22 cellular contexts compared by ENCODE assay signal in the genomic region with DNA sequence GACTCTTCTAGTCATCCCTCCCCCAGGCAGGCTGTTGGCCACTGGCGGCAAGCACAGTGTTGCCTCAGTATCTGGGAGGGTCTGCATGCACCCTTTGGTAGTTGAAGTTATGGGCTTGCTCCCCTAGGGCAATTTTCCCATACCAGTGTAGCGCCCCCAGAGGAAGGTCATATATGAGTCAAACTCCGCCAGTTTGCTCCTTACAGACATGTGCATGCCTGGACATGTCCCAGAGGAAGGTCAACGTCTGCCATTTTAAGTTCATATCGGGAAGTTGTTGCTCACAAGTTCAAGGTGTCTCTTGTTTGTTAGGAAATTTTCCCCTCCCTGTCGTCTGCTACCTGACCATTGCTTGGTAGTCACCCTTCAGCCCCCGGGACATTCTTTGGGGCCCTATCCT. TPM values are rescaled to one million over a fixed set of nuclear protein-coding genes. Genes with fewer than 3 reads are reported as not detected.
DNase-seq lines count a peak whose midpoint lies in the region; ATAC-seq and TF ChIP-seq lines count a peak whose summit lies in the region.
"Had no signal": no experiment of that assay in that cellular context is flagged by ENCODE, and none has a peak within 500 bp of the region (broad histone marks: within the 10 kb centered on the region; RNA-seq: fewer than 3 reads in every experiment).

No MANE protein-coding gene starts in this region.

- peak overlapping the region; percentile 34 for H3K18ac ChIP-seq in H9 (ENCODE audit: insufficient read length, low read depth, low read length)

- TF ChIP-seq CTCF in H9 (conservative IDR thresholded peaks at IDR 0.05): peak; percentile 27; the same call in 2 of the 3 replicates
- peak; percentile 64 for TF ChIP-seq CTCF in OCI-LY7 (conservative IDR thresholded peaks at IDR 0.05; ENCODE audit: low read length)

- H3K9me3 ChIP-seq in H9 (ENCODE audit: control insufficient read depth, low read depth, low read length) (no peaks in the 10 kb centered on the region), OCI-LY7 (ENCODE audit: low read length) (no peaks in the 10 kb centered on the region), iPS DF 6.9 (ENCODE audit: control insufficient read depth, insufficient read depth, low read length) (no peaks in the 10 kb centered on the region)
- H3K9me3 ChIP-seq: esophagus squamous epithelium had no signal

- peaks cover 0 to 10% of the 10 kb centered on the region in 2 experiments; a peak in 1 of 5 replicates for H3K9me3 Mint-ChIP-seq in H9
- H3K9me3 Mint-ChIP-seq: activated T-helper 2 cell treated with anti-CD3 and anti-CD28 coated beads, Interferon-gamma antibody, Interleukin-2, Interleukin-4, amounts not matched to agents 10 μg/mL and 5 μg/mL and 100 μg/mL, durations not matched to agents 14 hours and 24 hours and 36 hours; stimulated activated memory B cell treated with anti-CD40 and anti-IgM and Interleukin-4, amounts not matched to agents 10 μg/mL and 1 μg/mL and 100 μg/mL, for 72 hours had no signal

- H2AFZ ChIP-seq in H9 (ENCODE audit: low read length) (peak overlapping the region; percentile 18), OCI-LY7 (ENCODE audit: low read length) (no peak overlapping the region)

- no peak overlapping the region for H2BK15ac ChIP-seq in H9 (ENCODE audit: low read depth, low read length)

- H4K91ac ChIP-seq in H9 (ENCODE audit: insufficient read length, low read depth, low read length): no peak overlapping the region

- H3K27me3 ChIP-seq in H9 (ENCODE audit: insufficient read depth, low read length) (no peaks in the 10 kb centered on the region), iPS DF 6.9 (ENCODE audit: control insufficient read depth, insufficient read depth, low read length) (no peaks in the 10 kb centered on the region)
- H3K27me3 ChIP-seq: esophagus squamous epithelium had no signal

- H3K36me3 Mint-ChIP-seq in H9 (ENCODE audit: insufficient read depth in 1 of 3, low read depth in 3 of 3): peaks cover 0 to 11% (median 8%) of the 10 kb centered on the region in 3 experiments; a peak in 4 of 7 replicates
- H3K36me3 Mint-ChIP-seq: stimulated activated memory B cell treated with anti-CD40 and anti-IgM and Interleukin-4, amounts not matched to agents 10 μg/mL and 1 μg/mL and 100 μg/mL, for 72 hours had no signal

- no peak overlapping the region for H4K8ac ChIP-seq in H9 (replicated peaks; ENCODE audit: insufficient read length, low read depth, low read length)

- H2AK5ac ChIP-seq in H9 (ENCODE audit: insufficient read length, low read length): no peak overlapping the region

- no peaks in the 10 kb centered on the region for H3K4me1 ChIP-seq in H9 (ENCODE audit: insufficient read depth, low read length)
- H3K4me1 ChIP-seq in OCI-LY7 (ENCODE audit: insufficient read depth, low read length, poor library complexity, severe bottlenecking): no peaks in the 10 kb centered on the region
- no peaks in the 10 kb centered on the region for H3K4me1 ChIP-seq in iPS DF 6.9 (ENCODE audit: control insufficient read depth, insufficient read depth, low read length)
- H3K4me1 ChIP-seq: esophagus squamous epithelium had no signal

- H2BK20ac ChIP-seq in H9 (ENCODE audit: low read depth, low read length, poor library complexity, severe bottlenecking): no peak overlapping the region

- DNase-seq in NCI-H2171 treated with DMSO at 0.1 percent for 48 hours (lab: John Stamatoyannopoulos, UW) (peak; percentile 24), NCI-H2171 (lab: John Stamatoyannopoulos, UW) (no peak), H9 (peak; percentile 37), OCI-LY7 (ENCODE audit: low spot score) (peak; percentile 7), iPS DF 6.9 (ENCODE audit: low read depth, low spot score) (peak; percentile 9), DMS153 (lab: John Stamatoyannopoulos, UW) (no peak)
- DNase-seq: amniotic stem cell; C1 segment of cervical spinal cord; central memory CD4-positive, alpha-beta T cell; effector CD4-positive, alpha-beta T cell; esophagus squamous epithelium; MM.1S; NCI-H187; nucleus accumbens; SIG-M5; stimulated activated CD4-positive, alpha-beta T cell treated with anti-CD3 and anti-CD28 coated beads, Interleukin-15, amount 100 ng/mL, for 24 hours; T-helper 2 cell had no signal

- POLR2A ChIA-PET in OCI-LY7 (lab: Charles Lee): no interaction called here

- CTCF ChIA-PET in OCI-LY7 (lab: Charles Lee; ENCODE audit: unreplicated experiment): no interaction called here

- peak overlapping the region in 2 of 3 experiments; percentile 44 to 92; a peak in 3 of 7 replicates for H3K27ac Mint-ChIP-seq in H9
- H3K27ac Mint-ChIP-seq: activated T-helper 2 cell treated with anti-CD3 and anti-CD28 coated beads, Interferon-gamma antibody, Interleukin-2, Interleukin-4, amounts not matched to agents 10 μg/mL and 5 μg/mL and 100 μg/mL, durations not matched to agents 14 hours and 24 hours and 36 hours; stimulated activated memory B cell treated with anti-CD40 and anti-IgM and Interleukin-4, amounts not matched to agents 10 μg/mL and 1 μg/mL and 100 μg/mL, for 72 hours had no signal

- no peak overlapping the region for H2BK5ac ChIP-seq in H9 (ENCODE audit: insufficient read length, low read length)

- no peak overlapping the region for H3K56ac ChIP-seq in H9 (ENCODE audit: insufficient read length, low read depth, low read length)

- H3K4ac ChIP-seq in H9 (ENCODE audit: low read depth, low read length): no peak overlapping the region

- no peaks in the 10 kb centered on the region for H3K9me2 ChIP-seq in OCI-LY7 (ENCODE audit: insufficient read depth, low read length)

- no peak overlapping the region for H3K23ac ChIP-seq in H9 (ENCODE audit: insufficient read length, low read depth, low read length)

- no peaks in the 10 kb centered on the region; the same call in 1 of the 2 replicates for H3K27me3 Mint-ChIP-seq in H9 (ENCODE audit: low read depth)
- H3K27me3 Mint-ChIP-seq: stimulated activated memory B cell treated with anti-CD40 and anti-IgM and Interleukin-4, amounts not matched to agents 10 μg/mL and 1 μg/mL and 100 μg/mL, for 72 hours had no signal

- H3K14ac ChIP-seq in H9 (ENCODE audit: insufficient read depth, low read length): no peak overlapping the region

- H2BK12ac ChIP-seq in H9 (ENCODE audit: insufficient read length, low read depth, low read length): no peak overlapping the region

- H4K20me1 ChIP-seq in H9 (ENCODE audit: control insufficient read depth, insufficient read depth, insufficient read length) (no peaks in the 10 kb centered on the region), OCI-LY7 (ENCODE audit: insufficient read depth, low read length) (no peaks in the 10 kb centered on the region)

- H2BK120ac ChIP-seq in H9 (ENCODE audit: low read depth, low read length, poor library complexity, severe bottlenecking): no peak overlapping the region

- H3K4me3 ChIP-seq in OCI-LY7 (ENCODE audit: low read depth, low read length, poor library complexity, severe bottlenecking): no peak overlapping the region
- no peak overlapping the region for H3K4me3 ChIP-seq in iPS DF 6.9 (ENCODE audit: low read length)
- H3K4me3 ChIP-seq: esophagus squamous epithelium had no signal

- intact Hi-C loops in OCI-LY7 (cut with micrococcal nuclease; ENCODE audit: unreplicated experiment): no loop called here

- no peak overlapping the region for H4K5ac ChIP-seq in H9 (ENCODE audit: insufficient read length, low read depth, low read length)

- no peaks in the 10 kb centered on the region for H3K4me1 Mint-ChIP-seq in H9
- H3K4me1 Mint-ChIP-seq: stimulated activated memory B cell treated with anti-CD40 and anti-IgM and Interleukin-4, amounts not matched to agents 10 μg/mL and 1 μg/mL and 100 μg/mL, for 72 hours had no signal

- no peaks in the 10 kb centered on the region for H3K79me1 ChIP-seq in H9 (ENCODE audit: insufficient read depth, low read depth, low read length, poor library complexity, severe bottlenecking)

- WGBS in H9 (ENCODE audit: extremely low coverage, insufficient read length, low lambda C conversion rate): no CpG with 5 or more reads among the region's 7 CpGs
- no CpG with 5 or more reads among the region's 7 CpGs for whole genome bisulfite sequencing in iPS DF 6.9 (ENCODE audit: insufficient coverage, insufficient read length)

- no TSS peak for BruUV-seq in OCI-LY7 (replicated peaks; lab: Mats Ljungman, UMichigan)

- no peaks in the 10 kb centered on the region for H3K79me2 ChIP-seq in H9 (ENCODE audit: insufficient read depth, low read length)
- H3K79me2 ChIP-seq in OCI-LY7 (ENCODE audit: insufficient read depth, low read depth, low read length): no peaks in the 10 kb centered on the region

- H3K36me3 ChIP-seq in OCI-LY7 (ENCODE audit: insufficient read depth, low read length) (no peaks in the 10 kb centered on the region), iPS DF 6.9 (ENCODE audit: control insufficient read depth, insufficient read depth, low read length) (no peaks in the 10 kb centered on the region)
- H3K36me3 ChIP-seq: esophagus squamous epithelium had no signal

- no peak overlapping the region for H3T11ph ChIP-seq in H9 (ENCODE audit: low read length)

- no peak overlapping the region for H3K27ac ChIP-seq in H9 (ENCODE audit: insufficient read length, low read depth, low read length)
- no peak overlapping the region for H3K27ac ChIP-seq in OCI-LY7 (ENCODE audit: low read depth, low read length, poor library complexity, severe bottlenecking)
- no peak overlapping the region for H3K27ac ChIP-seq in iPS DF 6.9 (ENCODE audit: low read length)
- H3K27ac ChIP-seq: esophagus squamous epithelium had no signal

- no peak overlapping the region for H3K4me2 ChIP-seq in H9 (ENCODE audit: insufficient read depth, insufficient read length, low read length)
- H3K4me2 ChIP-seq in OCI-LY7 (ENCODE audit: low read length): no peak overlapping the region

- no peak overlapping the region for H3K9ac ChIP-seq in H9 (ENCODE audit: extremely low read depth, insufficient read length, low read length)

- H3K23me2 ChIP-seq in H9 (ENCODE audit: insufficient read length, low read depth, low read length, poor library complexity, severe bottlenecking): no peaks in the 10 kb centered on the region

- ATAC-seq in GM19035 (IDR thresholded peaks at IDR 0.05; ENCODE audit: unreplicated experiment) (no peak), GM21367 (IDR thresholded peaks at IDR 0.05; ENCODE audit: unreplicated experiment) (no peak)
- ATAC-seq: stimulated activated memory B cell treated with anti-CD40 and anti-IgM and Interleukin-4, amounts not matched to agents 10 μg/mL and 1 μg/mL and 100 μg/mL, for 72 hours had no signal

- H3K4me3 Mint-ChIP-seq in H9: no peak overlapping the region
- H3K4me3 Mint-ChIP-seq: stimulated activated memory B cell treated with anti-CD40 and anti-IgM and Interleukin-4, amounts not matched to agents 10 μg/mL and 1 μg/mL and 100 μg/mL, for 72 hours had no signal

RNA-seq across cellular contexts. Expression of gene MROH2B, which starts 51.3 kb away (rescaled TPM):
- not detected in 2 replicates for total RNA-seq in H9 (2021)
- total RNA-seq in OCI-LY7 (2014; rRNA removed; shearing (Covaris generic)): not detected in 2 replicates
- total RNA-seq in OCI-LY7 (2022): not detected in 2 replicates
- total RNA-seq: activated T-helper 2 cell treated with anti-CD3 and anti-CD28 coated beads, Interferon-gamma antibody, Interleukin-2, Interleukin-4, amounts not matched to agents 10 μg/mL and 5 μg/mL and 100 μg/mL, durations not matched to agents 14 hours and 24 hours and 36 hours; esophagus squamous epithelium; NCI-H460 had no signal

Comparison
In these comparisons a context has a peak if more than half of its experiments do, and no peak if none do; other contexts are left out.
1. DNase-seq: peak in NCI-H2171 treated with DMSO at 0.1 percent for 48 hours (single experiment), H9 (single experiment), OCI-LY7 (single experiment) and iPS DF 6.9 (single experiment); none in NCI-H2171 (single experiment) and DMS153 (single experiment).